In genomic region chr18:62521588-62521987, GRCh38 we compare ENCODE assay signal across 8 cellular contexts. TPM values are rescaled to one million over a fixed set of nuclear protein-coding genes. Genes with fewer than 3 reads are reported as not detected.
DNase-seq lines count a peak whose midpoint lies in the region; ATAC-seq and TF ChIP-seq lines count a peak whose summit lies in the region.

No MANE protein-coding gene starts in this region.

- WGBS in body of pancreas, 2 donors = 11 to 13% methylated on average over 2 of the region's 2 CpGs

- H3K4me3 ChIP-seq in iPS-18a (ENCODE audit: low read length) (peak overlapping the region; percentile 77), subcutaneous abdominal adipose tissue (ENCODE audit: low read depth in 1 of 5, low read length in 5 of 5) (peak overlapping the region; percentile 71 to 92 (median 84)), body of pancreas (peak overlapping the region in 1 of 2 donors; percentile 82)

- peaks cover 14% of the 10 kb centered on the region for H3K9me3 Mint-ChIP-seq in activated CD4-positive, alpha-beta T cell treated with anti-CD3 and anti-CD28 coated beads, Interleukin-2, amount 10 ng/mL, durations not matched to agents 7 days and 5 days
- H3K9me3 Mint-ChIP-seq in WTC11 = no peaks in the 10 kb centered on the region

- intact Hi-C loops in body of pancreas (cut with DNase I) = no loop called here

- peak; percentile 28 for DNase-seq in activated CD4-positive, alpha-beta T cell treated with anti-CD3 and anti-CD28 coated beads, Interleukin-2, amount 10 ng/mL, durations not matched to agents 7 days and 5 days
- no peak for DNase-seq in activated CD4-positive, alpha-beta T cell treated with anti-CD3 and anti-CD28 coated beads for 48 hours
- DNase-seq in WTC11 (ENCODE audit: low spot score) (no peak), body of pancreas (no peak), AG08396 (ENCODE audit: low spot score) (no peak), middle frontal gyrus (ENCODE audit: extremely low spot score, low spot score) (no peak)

- peaks cover 27% of the 10 kb centered on the region for H3K4me1 Mint-ChIP-seq in activated CD4-positive, alpha-beta T cell treated with anti-CD3 and anti-CD28 coated beads, Interleukin-2, amount 10 ng/mL, durations not matched to agents 7 days and 5 days
- H3K4me1 Mint-ChIP-seq in WTC11 = peaks cover 25% of the 10 kb centered on the region

- H3K27ac Mint-ChIP-seq in activated CD4-positive, alpha-beta T cell treated with anti-CD3 and anti-CD28 coated beads, Interleukin-2, amount 10 ng/mL, durations not matched to agents 7 days and 5 days = peak overlapping the region; percentile 95
- no peak overlapping the region for H3K27ac Mint-ChIP-seq in WTC11

- H3K27ac ChIP-seq in iPS-18a (ENCODE audit: low read length) = no peak overlapping the region
- H3K27ac ChIP-seq in subcutaneous abdominal adipose tissue (ENCODE audit: low read depth, low read length) = no peak overlapping the region
- H3K27ac ChIP-seq in body of pancreas = peak overlapping the region in 2 of 4 donors; percentile 98 to 99

- ATAC-seq in WTC11 (no peak), body of pancreas (no peak)

- H3K9ac ChIP-seq in iPS-18a (ENCODE audit: low read length) (no peak overlapping the region), subcutaneous abdominal adipose tissue (ENCODE audit: low read length in 5 of 5) (peak overlapping the region in 4 of 5 donors; percentile 0 to 92 (median 76))

- H3K4me3 Mint-ChIP-seq in activated CD4-positive, alpha-beta T cell treated with anti-CD3 and anti-CD28 coated beads, Interleukin-2, amount 10 ng/mL, durations not matched to agents 7 days and 5 days = peak overlapping the region; percentile 96
- H3K4me3 Mint-ChIP-seq in WTC11 = peak overlapping the region; percentile 76

- TF ChIP-seq POLR2A in body of pancreas (IDR thresholded peaks at IDR 0.05) = no peak

- H3K27me3 ChIP-seq in iPS-18a (ENCODE audit: control insufficient read depth, insufficient read depth, low read length) (peaks cover 43% of the 10 kb centered on the region), subcutaneous abdominal adipose tissue (ENCODE audit: control insufficient read depth in 5 of 5, insufficient read depth in 4 of 5, low read length in 5 of 5) (no peaks in the 10 kb centered on the region), body of pancreas (no peaks in the 10 kb centered on the region)

- CTCF ChIA-PET in activated CD4-positive, alpha-beta T cell treated with anti-CD3 and anti-CD28 coated beads, Interleukin-2, amount 10 ng/mL, durations not matched to agents 7 days and 5 days (lab: Charles Lee) = interaction anchor here (0.7 to 4.0 kb wide), 6 partner anchors 10 to 329 kb away, joined by 3 to 33 read pairs (median 4); no protein-coding TSS in a partner anchor
- CTCF ChIA-PET in WTC11 (lab: Charles Lee) = interaction anchor here (1.3 to 4.6 kb wide), 2 partner anchors 64 to 96 kb away, joined by 7 to 23 read pairs; no protein-coding TSS in a partner anchor

- H3K36me3 Mint-ChIP-seq in activated CD4-positive, alpha-beta T cell treated with anti-CD3 and anti-CD28 coated beads, Interleukin-2, amount 10 ng/mL, durations not matched to agents 7 days and 5 days (ENCODE audit: low read depth) = peaks cover 59% of the 10 kb centered on the region
- no peaks in the 10 kb centered on the region for H3K36me3 Mint-ChIP-seq in WTC11

- H3K27me3 Mint-ChIP-seq in activated CD4-positive, alpha-beta T cell treated with anti-CD3 and anti-CD28 coated beads, Interleukin-2, amount 10 ng/mL, durations not matched to agents 7 days and 5 days = no peaks in the 10 kb centered on the region
- peaks cover 33% of the 10 kb centered on the region for H3K27me3 Mint-ChIP-seq in WTC11 (ENCODE audit: low read depth)

- H3K4me1 ChIP-seq in iPS-18a (ENCODE audit: control insufficient read depth, low read depth, low read length) (peaks cover 15% of the 10 kb centered on the region), subcutaneous abdominal adipose tissue (ENCODE audit: control insufficient read depth in 5 of 5, insufficient read depth in 5 of 5, low read length in 5 of 5) (peaks cover 2 to 38% (median 27%) of the 10 kb centered on the region in 5 donors), body of pancreas (peaks cover 18% of the 10 kb centered on the region)

- TF ChIP-seq CTCF in WTC11 (IDR thresholded peaks at IDR 0.05) (no peak), body of pancreas (IDR thresholded peaks at IDR 0.05) (no peak)

- H3K36me3 ChIP-seq in iPS-18a (ENCODE audit: control insufficient read depth, low read depth, low read length) (no peaks in the 10 kb centered on the region), subcutaneous abdominal adipose tissue (ENCODE audit: control insufficient read depth in 5 of 5, insufficient read depth in 5 of 5, low read length in 5 of 5) (no peaks in the 10 kb centered on the region), body of pancreas (replicated peaks in 1 of 2; ENCODE audit: insufficient read depth in 1 of 2, low read depth in 2 of 2) (no peaks in the 10 kb centered on the region)

- H3K9me3 ChIP-seq in iPS-18a (ENCODE audit: control insufficient read depth, low read depth, low read length) = no peaks in the 10 kb centered on the region
- H3K9me3 ChIP-seq in subcutaneous abdominal adipose tissue (ENCODE audit: control insufficient read depth in 5 of 5, low read length in 5 of 5) = no peaks in the 10 kb centered on the region
- H3K9me3 ChIP-seq in body of pancreas = no peaks in the 10 kb centered on the region

- POLR2A ChIA-PET in activated CD4-positive, alpha-beta T cell treated with anti-CD3 and anti-CD28 coated beads, Interleukin-2, amount 10 ng/mL, durations not matched to agents 7 days and 5 days (lab: Charles Lee) = no interaction called here
- POLR2A ChIA-PET in WTC11 (lab: Charles Lee) = interaction anchor here (0.6 to 1.1 kb wide), 2 partner anchors 84 to 173 kb away, joined by 3 to 4 read pairs; no protein-coding TSS in a partner anchor

TF ChIP-seq in WTC11, 78 proteins besides CTCF, POLR2A, EP300 and RAD21 (continues in another document):
- TF ChIP-seq, protein P1, sequence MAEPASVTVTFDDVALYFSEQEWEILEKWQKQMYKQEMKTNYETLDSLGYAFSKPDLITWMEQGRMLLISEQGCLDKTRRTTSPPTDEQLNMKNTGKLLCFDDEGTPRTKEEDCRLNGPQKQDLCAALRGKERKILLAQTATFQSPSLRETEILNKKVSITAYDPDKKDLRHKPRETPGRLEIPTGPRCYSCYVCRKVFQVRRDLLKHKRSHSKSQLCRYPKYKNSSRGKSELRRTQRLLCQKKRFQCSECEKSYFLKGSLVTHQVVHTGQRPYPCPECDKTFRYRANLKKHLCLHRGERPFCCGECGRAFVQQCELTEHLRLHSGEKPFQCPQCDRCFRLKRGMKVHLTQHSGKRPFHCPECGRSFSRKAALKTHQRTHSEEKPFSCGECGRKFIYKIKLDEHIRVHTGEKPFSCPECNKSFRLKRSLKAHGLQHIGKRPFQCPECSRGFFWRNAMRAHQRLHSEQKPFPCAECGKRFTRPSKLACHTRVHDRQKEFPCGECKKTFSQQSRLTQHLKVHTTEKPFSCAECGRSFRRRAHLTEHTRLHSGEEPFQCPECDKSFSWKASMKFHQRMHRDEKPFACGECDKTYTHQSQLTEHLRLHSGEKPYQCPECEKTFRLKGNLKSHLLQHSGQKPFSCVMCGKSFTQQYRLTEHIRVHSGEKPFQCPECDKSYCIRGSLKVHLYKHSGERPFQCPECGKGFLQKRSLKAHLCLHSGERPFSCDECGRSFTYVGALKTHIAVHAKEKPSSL (CRISPR knock-in tag; conservative IDR thresholded peaks at IDR 0.05) = no peak
- TF ChIP-seq ZNF396 (CRISPR knock-in tag; IDR thresholded peaks at IDR 0.05; ENCODE audit: borderline replicate concordance) (no peak), IRF1 (CRISPR knock-in tag; IDR thresholded peaks at IDR 0.05) (no peak), CDX4 (CRISPR knock-in tag; IDR thresholded peaks at IDR 0.05; ENCODE audit: borderline replicate concordance) (no peak), ATF2 (CRISPR knock-in tag; IDR thresholded peaks at IDR 0.05; ENCODE audit: borderline replicate concordance, low read depth) (no peak), CBFB (CRISPR knock-in tag; IDR thresholded peaks at IDR 0.05; ENCODE audit: low read depth) (no peak), SMAD3 (CRISPR knock-in tag; IDR thresholded peaks at IDR 0.05; ENCODE audit: borderline replicate concordance) (no peak), KAT7 (CRISPR knock-in tag; IDR thresholded peaks at IDR 0.05; ENCODE audit: borderline replicate concordance) (no peak)
- TF ChIP-seq, protein P2, sequence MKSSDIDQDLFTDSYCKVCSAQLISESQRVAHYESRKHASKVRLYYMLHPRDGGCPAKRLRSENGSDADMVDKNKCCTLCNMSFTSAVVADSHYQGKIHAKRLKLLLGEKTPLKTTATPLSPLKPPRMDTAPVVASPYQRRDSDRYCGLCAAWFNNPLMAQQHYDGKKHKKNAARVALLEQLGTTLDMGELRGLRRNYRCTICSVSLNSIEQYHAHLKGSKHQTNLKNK (CRISPR knock-in tag; IDR thresholded peaks at IDR 0.05) = no peak

RNA-seq across cellular contexts. Expression of gene ZCCHC2, which starts 1.2 kb away (rescaled TPM):
- total RNA-seq in activated CD4-positive, alpha-beta T cell treated with anti-CD3 and anti-CD28 coated beads, Interleukin-2, amount 10 ng/mL, durations not matched to agents 7 days and 5 days = 10 to 100 TPM; 55.1 to 62.5 TPM
- total RNA-seq in WTC11 (2021) (15.9 to 18.8 TPM (median 16.7 TPM) in 3 replicates), body of pancreas (10 to 100 TPM; 10.4 to 14.2 TPM)
